ENCODE assay signal across 1 cellular context in the genomic region with DNA sequence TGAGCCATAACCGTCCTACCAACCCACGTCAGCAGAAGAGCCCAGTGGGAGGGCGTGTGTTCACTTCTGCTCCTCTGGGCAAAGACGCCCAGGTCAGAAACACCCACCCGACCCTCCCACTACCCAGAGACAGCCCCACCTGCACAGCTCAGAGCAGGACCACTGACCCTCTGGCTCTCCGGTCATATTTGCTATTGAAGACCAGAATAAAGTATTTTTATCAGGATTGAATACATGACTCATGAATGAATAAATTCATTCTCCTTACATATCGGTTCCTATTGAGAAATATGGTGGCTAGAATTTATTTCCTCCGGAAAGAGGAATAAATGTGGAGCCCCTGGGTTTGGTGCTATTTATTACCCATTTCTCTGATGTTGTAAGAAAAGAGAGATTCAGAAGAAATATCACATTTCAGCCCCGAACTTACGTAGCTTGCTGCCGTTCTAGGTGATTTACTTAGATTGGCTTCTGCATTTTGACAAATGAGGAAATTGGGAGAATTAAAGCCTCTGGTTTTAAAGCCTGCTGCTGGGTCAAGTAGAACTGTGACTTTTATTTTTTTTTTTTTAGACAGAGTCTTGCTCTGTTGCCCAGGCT.
TF ChIP-seq lines count a peak whose summit lies in the region.

No MANE protein-coding gene starts in this region.

TF ChIP-seq in K562, 482 proteins besides CTCF, POLR2A, EP300 and RAD21:
- 0 out of 2 replicates have a peak, but pooled peaks have one; percentile 7 for TF ChIP-seq ZNF121 (CRISPR knock-in tag; conservative IDR thresholded peaks at IDR 0.05)
- no peak for TF ChIP-seq GTF2A2 (tag; IDR thresholded peaks at IDR 0.05)
- no peak for TF ChIP-seq RUNX1 (IDR thresholded peaks at IDR 0.05; ENCODE audit: low read depth)
